ENCODE assay signal across 2 cellular contexts in the genomic region with DNA sequence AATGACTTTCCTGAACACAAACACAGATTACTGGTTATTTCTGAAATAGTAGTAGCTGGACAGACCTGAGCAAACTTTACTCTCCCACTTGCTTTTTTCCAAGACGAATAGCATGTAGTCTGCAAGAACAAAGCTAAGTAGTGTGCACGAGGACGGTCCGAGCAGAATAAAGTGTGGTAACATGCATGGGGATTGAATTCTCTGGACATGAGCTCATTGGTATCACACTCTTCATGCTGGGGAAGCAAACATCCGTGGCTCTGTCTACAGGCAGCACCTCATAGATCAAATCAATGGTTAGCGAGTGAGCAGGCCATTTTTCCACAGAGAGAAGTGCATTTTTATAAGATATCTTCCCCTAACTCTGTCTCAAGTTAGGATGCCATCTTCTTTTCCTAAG.
TF ChIP-seq lines count a peak whose summit lies in the region.

No MANE protein-coding gene starts in this region.

TF ChIP-seq in SK-N-SH, 30 proteins besides CTCF, POLR2A, EP300 and RAD21 (continued from another document):
- no peak for TF ChIP-seq NRF1 (IDR thresholded peaks at IDR 0.05; ENCODE audit: low read depth, low read length)
- TF ChIP-seq, protein P1, sequence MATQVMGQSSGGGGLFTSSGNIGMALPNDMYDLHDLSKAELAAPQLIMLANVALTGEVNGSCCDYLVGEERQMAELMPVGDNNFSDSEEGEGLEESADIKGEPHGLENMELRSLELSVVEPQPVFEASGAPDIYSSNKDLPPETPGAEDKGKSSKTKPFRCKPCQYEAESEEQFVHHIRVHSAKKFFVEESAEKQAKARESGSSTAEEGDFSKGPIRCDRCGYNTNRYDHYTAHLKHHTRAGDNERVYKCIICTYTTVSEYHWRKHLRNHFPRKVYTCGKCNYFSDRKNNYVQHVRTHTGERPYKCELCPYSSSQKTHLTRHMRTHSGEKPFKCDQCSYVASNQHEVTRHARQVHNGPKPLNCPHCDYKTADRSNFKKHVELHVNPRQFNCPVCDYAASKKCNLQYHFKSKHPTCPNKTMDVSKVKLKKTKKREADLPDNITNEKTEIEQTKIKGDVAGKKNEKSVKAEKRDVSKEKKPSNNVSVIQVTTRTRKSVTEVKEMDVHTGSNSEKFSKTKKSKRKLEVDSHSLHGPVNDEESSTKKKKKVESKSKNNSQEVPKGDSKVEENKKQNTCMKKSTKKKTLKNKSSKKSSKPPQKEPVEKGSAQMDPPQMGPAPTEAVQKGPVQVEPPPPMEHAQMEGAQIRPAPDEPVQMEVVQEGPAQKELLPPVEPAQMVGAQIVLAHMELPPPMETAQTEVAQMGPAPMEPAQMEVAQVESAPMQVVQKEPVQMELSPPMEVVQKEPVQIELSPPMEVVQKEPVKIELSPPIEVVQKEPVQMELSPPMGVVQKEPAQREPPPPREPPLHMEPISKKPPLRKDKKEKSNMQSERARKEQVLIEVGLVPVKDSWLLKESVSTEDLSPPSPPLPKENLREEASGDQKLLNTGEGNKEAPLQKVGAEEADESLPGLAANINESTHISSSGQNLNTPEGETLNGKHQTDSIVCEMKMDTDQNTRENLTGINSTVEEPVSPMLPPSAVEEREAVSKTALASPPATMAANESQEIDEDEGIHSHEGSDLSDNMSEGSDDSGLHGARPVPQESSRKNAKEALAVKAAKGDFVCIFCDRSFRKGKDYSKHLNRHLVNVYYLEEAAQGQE (IDR thresholded peaks at IDR 0.05; ENCODE audit: low read depth, low read length) = no peak
- TF ChIP-seq, protein P2, sequence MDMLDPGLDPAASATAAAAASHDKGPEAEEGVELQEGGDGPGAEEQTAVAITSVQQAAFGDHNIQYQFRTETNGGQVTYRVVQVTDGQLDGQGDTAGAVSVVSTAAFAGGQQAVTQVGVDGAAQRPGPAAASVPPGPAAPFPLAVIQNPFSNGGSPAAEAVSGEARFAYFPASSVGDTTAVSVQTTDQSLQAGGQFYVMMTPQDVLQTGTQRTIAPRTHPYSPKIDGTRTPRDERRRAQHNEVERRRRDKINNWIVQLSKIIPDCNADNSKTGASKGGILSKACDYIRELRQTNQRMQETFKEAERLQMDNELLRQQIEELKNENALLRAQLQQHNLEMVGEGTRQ (IDR thresholded peaks at IDR 0.05; ENCODE audit: borderline replicate concordance, low read depth, low read length) = no peak
- TF ChIP-seq CHD2 (IDR thresholded peaks at IDR 0.05; ENCODE audit: low read length, partially characterized antibody) = no peak
- TF ChIP-seq MXI1 (IDR thresholded peaks at IDR 0.05; ENCODE audit: low read depth, low read length) = no peak
- TF ChIP-seq TAF1 (IDR thresholded peaks at IDR 0.05; ENCODE audit: borderline replicate concordance, low read depth, low read length) = no peak
- TF ChIP-seq, protein P3, sequence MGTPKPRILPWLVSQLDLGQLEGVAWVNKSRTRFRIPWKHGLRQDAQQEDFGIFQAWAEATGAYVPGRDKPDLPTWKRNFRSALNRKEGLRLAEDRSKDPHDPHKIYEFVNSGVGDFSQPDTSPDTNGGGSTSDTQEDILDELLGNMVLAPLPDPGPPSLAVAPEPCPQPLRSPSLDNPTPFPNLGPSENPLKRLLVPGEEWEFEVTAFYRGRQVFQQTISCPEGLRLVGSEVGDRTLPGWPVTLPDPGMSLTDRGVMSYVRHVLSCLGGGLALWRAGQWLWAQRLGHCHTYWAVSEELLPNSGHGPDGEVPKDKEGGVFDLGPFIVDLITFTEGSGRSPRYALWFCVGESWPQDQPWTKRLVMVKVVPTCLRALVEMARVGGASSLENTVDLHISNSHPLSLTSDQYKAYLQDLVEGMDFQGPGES (IDR thresholded peaks at IDR 0.05; ENCODE audit: low read depth, low read length) = no peak
- TF ChIP-seq SMC3 (IDR thresholded peaks at IDR 0.05; ENCODE audit: low read depth, low read length) = no peak
- no peak for TF ChIP-seq FOXM1 (IDR thresholded peaks at IDR 0.05; ENCODE audit: low read depth)
- no peak for TF ChIP-seq FOXJ3 (CRISPR knock-in tag; IDR thresholded peaks at IDR 0.05)
- no peak for TF ChIP-seq RXRA (IDR thresholded peaks at IDR 0.05; ENCODE audit: borderline replicate concordance, low read depth)
- TF ChIP-seq EZH2phosphoT487 (IDR thresholded peaks at IDR 0.05; ENCODE audit: borderline replicate concordance, low read depth) = no peak
- TF ChIP-seq TEAD4 (IDR thresholded peaks at IDR 0.05; ENCODE audit: borderline replicate concordance, insufficient read depth) = no peak

TF ChIP-seq in SK-N-SH treated with all-trans-retinoic acid at 6 μM for 48 hours, 23 proteins besides CTCF, POLR2A, EP300 and RAD21 (continued from another document):
- TF ChIP-seq, protein P4, sequence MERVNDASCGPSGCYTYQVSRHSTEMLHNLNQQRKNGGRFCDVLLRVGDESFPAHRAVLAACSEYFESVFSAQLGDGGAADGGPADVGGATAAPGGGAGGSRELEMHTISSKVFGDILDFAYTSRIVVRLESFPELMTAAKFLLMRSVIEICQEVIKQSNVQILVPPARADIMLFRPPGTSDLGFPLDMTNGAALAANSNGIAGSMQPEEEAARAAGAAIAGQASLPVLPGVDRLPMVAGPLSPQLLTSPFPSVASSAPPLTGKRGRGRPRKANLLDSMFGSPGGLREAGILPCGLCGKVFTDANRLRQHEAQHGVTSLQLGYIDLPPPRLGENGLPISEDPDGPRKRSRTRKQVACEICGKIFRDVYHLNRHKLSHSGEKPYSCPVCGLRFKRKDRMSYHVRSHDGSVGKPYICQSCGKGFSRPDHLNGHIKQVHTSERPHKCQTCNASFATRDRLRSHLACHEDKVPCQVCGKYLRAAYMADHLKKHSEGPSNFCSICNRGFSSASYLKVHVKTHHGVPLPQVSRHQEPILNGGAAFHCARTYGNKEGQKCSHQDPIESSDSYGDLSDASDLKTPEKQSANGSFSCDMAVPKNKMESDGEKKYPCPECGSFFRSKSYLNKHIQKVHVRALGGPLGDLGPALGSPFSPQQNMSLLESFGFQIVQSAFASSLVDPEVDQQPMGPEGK (CRISPR knock-in tag; IDR thresholded peaks at IDR 0.05; ENCODE audit: borderline replicate concordance) = no peak
- no peak for TF ChIP-seq TOX (CRISPR knock-in tag; IDR thresholded peaks at IDR 0.05; ENCODE audit: borderline replicate concordance)
- TF ChIP-seq TCF4 (CRISPR knock-in tag; IDR thresholded peaks at IDR 0.05; ENCODE audit: borderline replicate concordance) = no peak
- no peak for TF ChIP-seq ZFP3 (CRISPR knock-in tag; IDR thresholded peaks at IDR 0.05)
- TF ChIP-seq ZNF565 (CRISPR knock-in tag; conservative IDR thresholded peaks at IDR 0.05; ENCODE audit: low read depth) = no peak
- no peak for TF ChIP-seq CSRNP3 (CRISPR knock-in tag; IDR thresholded peaks at IDR 0.05)
- TF ChIP-seq, protein P5, sequence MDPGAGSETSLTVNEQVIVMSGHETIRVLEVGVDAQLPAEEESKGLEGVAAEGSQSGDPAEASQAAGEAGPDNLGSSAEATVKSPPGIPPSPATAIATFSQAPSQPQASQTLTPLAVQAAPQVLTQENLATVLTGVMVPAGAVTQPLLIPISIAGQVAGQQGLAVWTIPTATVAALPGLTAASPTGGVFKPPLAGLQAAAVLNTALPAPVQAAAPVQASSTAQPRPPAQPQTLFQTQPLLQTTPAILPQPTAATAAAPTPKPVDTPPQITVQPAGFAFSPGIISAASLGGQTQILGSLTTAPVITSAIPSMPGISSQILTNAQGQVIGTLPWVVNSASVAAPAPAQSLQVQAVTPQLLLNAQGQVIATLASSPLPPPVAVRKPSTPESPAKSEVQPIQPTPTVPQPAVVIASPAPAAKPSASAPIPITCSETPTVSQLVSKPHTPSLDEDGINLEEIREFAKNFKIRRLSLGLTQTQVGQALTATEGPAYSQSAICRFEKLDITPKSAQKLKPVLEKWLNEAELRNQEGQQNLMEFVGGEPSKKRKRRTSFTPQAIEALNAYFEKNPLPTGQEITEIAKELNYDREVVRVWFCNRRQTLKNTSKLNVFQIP (CRISPR knock-in tag; IDR thresholded peaks at IDR 0.05; ENCODE audit: borderline replicate concordance, low read depth) = no peak
- TF ChIP-seq ZNF70 (CRISPR knock-in tag; IDR thresholded peaks at IDR 0.05) = no peak
- no peak for TF ChIP-seq ZFP30 (CRISPR knock-in tag; IDR thresholded peaks at IDR 0.05)
- TF ChIP-seq, protein P6, sequence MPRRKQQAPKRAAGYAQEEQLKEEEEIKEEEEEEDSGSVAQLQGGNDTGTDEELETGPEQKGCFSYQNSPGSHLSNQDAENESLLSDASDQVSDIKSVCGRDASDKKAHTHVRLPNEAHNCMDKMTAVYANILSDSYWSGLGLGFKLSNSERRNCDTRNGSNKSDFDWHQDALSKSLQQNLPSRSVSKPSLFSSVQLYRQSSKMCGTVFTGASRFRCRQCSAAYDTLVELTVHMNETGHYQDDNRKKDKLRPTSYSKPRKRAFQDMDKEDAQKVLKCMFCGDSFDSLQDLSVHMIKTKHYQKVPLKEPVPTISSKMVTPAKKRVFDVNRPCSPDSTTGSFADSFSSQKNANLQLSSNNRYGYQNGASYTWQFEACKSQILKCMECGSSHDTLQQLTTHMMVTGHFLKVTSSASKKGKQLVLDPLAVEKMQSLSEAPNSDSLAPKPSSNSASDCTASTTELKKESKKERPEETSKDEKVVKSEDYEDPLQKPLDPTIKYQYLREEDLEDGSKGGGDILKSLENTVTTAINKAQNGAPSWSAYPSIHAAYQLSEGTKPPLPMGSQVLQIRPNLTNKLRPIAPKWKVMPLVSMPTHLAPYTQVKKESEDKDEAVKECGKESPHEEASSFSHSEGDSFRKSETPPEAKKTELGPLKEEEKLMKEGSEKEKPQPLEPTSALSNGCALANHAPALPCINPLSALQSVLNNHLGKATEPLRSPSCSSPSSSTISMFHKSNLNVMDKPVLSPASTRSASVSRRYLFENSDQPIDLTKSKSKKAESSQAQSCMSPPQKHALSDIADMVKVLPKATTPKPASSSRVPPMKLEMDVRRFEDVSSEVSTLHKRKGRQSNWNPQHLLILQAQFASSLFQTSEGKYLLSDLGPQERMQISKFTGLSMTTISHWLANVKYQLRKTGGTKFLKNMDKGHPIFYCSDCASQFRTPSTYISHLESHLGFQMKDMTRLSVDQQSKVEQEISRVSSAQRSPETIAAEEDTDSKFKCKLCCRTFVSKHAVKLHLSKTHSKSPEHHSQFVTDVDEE (CRISPR knock-in tag; IDR thresholded peaks at IDR 0.05) = no peak
- TF ChIP-seq ISL1 (CRISPR knock-in tag; IDR thresholded peaks at IDR 0.05) = no peak
